Comparison of ENCODE assay signal across 11 cellular contexts in genomic region chr17:68033636-68034451, GRCh38. TPM values are rescaled to one million over a fixed set of nuclear protein-coding genes. Genes with fewer than 3 reads are reported as not detected.
DNase-seq lines count a peak whose midpoint lies in the region; ATAC-seq and TF ChIP-seq lines count a peak whose summit lies in the region.
"Had no signal": no experiment of that assay in that cellular context is flagged by ENCODE, and none has a peak within 500 bp of the region (broad histone marks: within the 10 kb centered on the region; RNA-seq: fewer than 3 reads in every experiment).

No MANE protein-coding gene starts in this region.

- intact Hi-C loops in activated CD8-positive, alpha-beta T cell treated with anti-CD3 and anti-CD28 coated beads for 36 hours (cut with micrococcal nuclease), result no loop called here

- no peak overlapping the region for H3K4me3 ChIP-seq in cardiac fibroblast (replicated peaks in 1 of 2; ENCODE audit: low read depth in 2 of 2, low read length in 2 of 2)
- H3K4me3 ChIP-seq: mucosa of descending colon, thyroid gland had no signal

- peaks cover 14% of the 10 kb centered on the region for H3K4me1 Mint-ChIP-seq in T-helper 2 cell treated with Interferon-gamma antibody and Interleukin-4, amounts not matched to agents 5 μg/mL and 100 μg/mL, for 36 hours (ENCODE audit: low read depth)
- peaks cover 15% of the 10 kb centered on the region for H3K4me1 Mint-ChIP-seq in activated CD8-positive, alpha-beta T cell treated with anti-CD3 and anti-CD28 coated beads for 36 hours (ENCODE audit: low read depth)

- ATAC-seq in activated CD8-positive, alpha-beta T cell treated with anti-CD3 and anti-CD28 coated beads for 36 hours, result no peak
- ATAC-seq: mucosa of descending colon had no signal

- peaks cover 25% of the 10 kb centered on the region for H3K36me3 Mint-ChIP-seq in T-helper 2 cell treated with Interferon-gamma antibody and Interleukin-4, amounts not matched to agents 5 μg/mL and 100 μg/mL, for 36 hours (ENCODE audit: low read depth)
- peaks cover 30% of the 10 kb centered on the region for H3K36me3 Mint-ChIP-seq in activated CD8-positive, alpha-beta T cell treated with anti-CD3 and anti-CD28 coated beads for 36 hours (ENCODE audit: low read depth)

- DNase-seq in EL (peak; percentile 70), NAMALWA (ENCODE audit: low spot score) (peak; percentile 40), cardiac fibroblast (ENCODE audit: low read depth in 2 of 2) (peak; percentile 48 to 74), mesenteric fat pad (ENCODE audit: low spot score) (peak; percentile 2), MV-4-11 (lab: John Stamatoyannopoulos, UW) (no peak)
- no peak for DNase-seq in T-helper 2 cell treated with Interferon-gamma antibody and Interleukin-4, amounts not matched to agents 5 μg/mL and 100 μg/mL, for 36 hours (ENCODE audit: low spot score)
- no peak for DNase-seq in activated CD8-positive, alpha-beta T cell treated with anti-CD3 and anti-CD28 coated beads for 36 hours
- DNase-seq in stimulated activated CD4-positive, alpha-beta T cell treated with anti-CD3 and anti-CD28 coated beads, Interleukin-4, amount 100 ng/mL, for 4 hours, result no peak
- DNase-seq: mucosa of descending colon, NCI-H1436, thyroid gland had no signal

- CTCF ChIA-PET in activated CD8-positive, alpha-beta T cell treated with anti-CD3 and anti-CD28 coated beads for 36 hours (lab: Charles Lee), result interaction anchor here (1.0 kb wide), 1 partner anchor 22 kb away, joined by 4 read pairs; no protein-coding TSS in a partner anchor

- POLR2A ChIA-PET in activated CD8-positive, alpha-beta T cell treated with anti-CD3 and anti-CD28 coated beads for 36 hours (lab: Charles Lee), result interaction anchor here (0.6 to 1.6 kb wide), 2 partner anchors 39 to 175 kb away, joined by 3 read pairs; no protein-coding TSS in a partner anchor

- H3K4me3 Mint-ChIP-seq in T-helper 2 cell treated with Interferon-gamma antibody and Interleukin-4, amounts not matched to agents 5 μg/mL and 100 μg/mL, for 36 hours, result no peak overlapping the region
- no peak overlapping the region for H3K4me3 Mint-ChIP-seq in activated CD8-positive, alpha-beta T cell treated with anti-CD3 and anti-CD28 coated beads for 36 hours

- H3K9me3 Mint-ChIP-seq in T-helper 2 cell treated with Interferon-gamma antibody and Interleukin-4, amounts not matched to agents 5 μg/mL and 100 μg/mL, for 36 hours, result no peaks in the 10 kb centered on the region
- no peaks in the 10 kb centered on the region for H3K9me3 Mint-ChIP-seq in activated CD8-positive, alpha-beta T cell treated with anti-CD3 and anti-CD28 coated beads for 36 hours

- peaks cover 2% of the 10 kb centered on the region for H3K27me3 Mint-ChIP-seq in T-helper 2 cell treated with Interferon-gamma antibody and Interleukin-4, amounts not matched to agents 5 μg/mL and 100 μg/mL, for 36 hours (ENCODE audit: low read depth)
- H3K27me3 Mint-ChIP-seq in activated CD8-positive, alpha-beta T cell treated with anti-CD3 and anti-CD28 coated beads for 36 hours, result no peaks in the 10 kb centered on the region

- no peak for TF ChIP-seq CTCF in cardiac fibroblast (IDR thresholded peaks at IDR 0.05; ENCODE audit: low read depth, low read length)
- TF ChIP-seq CTCF in activated CD8-positive, alpha-beta T cell treated with anti-CD3 and anti-CD28 coated beads for 36 hours (IDR thresholded peaks at IDR 0.05), result no peak

- no peak overlapping the region for H3K27ac Mint-ChIP-seq in T-helper 2 cell treated with Interferon-gamma antibody and Interleukin-4, amounts not matched to agents 5 μg/mL and 100 μg/mL, for 36 hours
- no peak overlapping the region for H3K27ac Mint-ChIP-seq in activated CD8-positive, alpha-beta T cell treated with anti-CD3 and anti-CD28 coated beads for 36 hours

RNA-seq across cellular contexts. Expression of gene KPNA2, which starts 1.7 kb away (rescaled TPM):
- total RNA-seq in mesenteric fat pad, result 37.9 TPM
- 100 to 1,000 TPM; 165 to 180 TPM for total RNA-seq in activated CD8-positive, alpha-beta T cell treated with anti-CD3 and anti-CD28 coated beads for 36 hours

RNA-seq across cellular contexts. Expression of gene C17orf58, which starts 37.6 kb away (rescaled TPM):
- total RNA-seq in mesenteric fat pad, result 8.8 TPM
- 10 to 100 TPM; 21.0 to 21.7 TPM for total RNA-seq in activated CD8-positive, alpha-beta T cell treated with anti-CD3 and anti-CD28 coated beads for 36 hours

Comparison
In these comparisons a context has a peak if more than half of its experiments do, and no peak if none do; other contexts are left out.
1. DNase-seq: peak in EL (single experiment), NAMALWA (single experiment), cardiac fibroblast (2 of 2) and mesenteric fat pad (single experiment); none in MV-4-11 (single experiment), T-helper 2 cell treated with Interferon-gamma antibody and Interleukin-4, amounts not matched to agents 5 μg/mL and 100 μg/mL, for 36 hours (single experiment), activated CD8-positive, alpha-beta T cell treated with anti-CD3 and anti-CD28 coated beads for 36 hours (single experiment) and stimulated activated CD4-positive, alpha-beta T cell treated with anti-CD3 and anti-CD28 coated beads, Interleukin-4, amount 100 ng/mL, for 4 hours (0 of 2).